1 cellular context compared by ENCODE assay signal in the genomic region with DNA sequence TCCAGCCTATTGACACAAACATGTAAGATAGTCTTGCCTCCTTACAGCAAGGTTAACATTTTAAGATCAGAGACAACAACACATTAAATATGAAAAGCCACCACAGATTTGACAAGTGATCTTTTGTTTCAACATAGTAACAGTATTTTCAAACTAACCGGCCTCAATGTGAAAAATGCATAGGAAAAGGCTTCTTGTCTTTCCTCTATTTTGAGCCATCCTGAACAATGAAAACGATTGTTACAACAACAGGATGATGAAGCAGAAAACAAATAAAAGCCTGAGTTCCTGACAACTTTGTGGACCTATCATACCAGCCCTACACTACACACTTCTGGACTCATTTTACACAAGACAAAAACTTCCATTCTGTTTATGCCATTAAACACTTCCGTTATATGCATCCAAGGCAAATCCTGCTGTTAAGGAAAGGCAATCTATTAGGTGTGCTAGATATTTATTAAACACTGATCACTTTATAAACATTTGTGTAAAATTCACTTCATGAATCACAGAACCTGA.
TF ChIP-seq lines count a peak whose summit lies in the region.

No MANE protein-coding gene starts in this region.

TF ChIP-seq in HepG2, 621 proteins besides CTCF, POLR2A, EP300 and RAD21 (continued from another document and continues in another):
- TF ChIP-seq, protein P1, sequence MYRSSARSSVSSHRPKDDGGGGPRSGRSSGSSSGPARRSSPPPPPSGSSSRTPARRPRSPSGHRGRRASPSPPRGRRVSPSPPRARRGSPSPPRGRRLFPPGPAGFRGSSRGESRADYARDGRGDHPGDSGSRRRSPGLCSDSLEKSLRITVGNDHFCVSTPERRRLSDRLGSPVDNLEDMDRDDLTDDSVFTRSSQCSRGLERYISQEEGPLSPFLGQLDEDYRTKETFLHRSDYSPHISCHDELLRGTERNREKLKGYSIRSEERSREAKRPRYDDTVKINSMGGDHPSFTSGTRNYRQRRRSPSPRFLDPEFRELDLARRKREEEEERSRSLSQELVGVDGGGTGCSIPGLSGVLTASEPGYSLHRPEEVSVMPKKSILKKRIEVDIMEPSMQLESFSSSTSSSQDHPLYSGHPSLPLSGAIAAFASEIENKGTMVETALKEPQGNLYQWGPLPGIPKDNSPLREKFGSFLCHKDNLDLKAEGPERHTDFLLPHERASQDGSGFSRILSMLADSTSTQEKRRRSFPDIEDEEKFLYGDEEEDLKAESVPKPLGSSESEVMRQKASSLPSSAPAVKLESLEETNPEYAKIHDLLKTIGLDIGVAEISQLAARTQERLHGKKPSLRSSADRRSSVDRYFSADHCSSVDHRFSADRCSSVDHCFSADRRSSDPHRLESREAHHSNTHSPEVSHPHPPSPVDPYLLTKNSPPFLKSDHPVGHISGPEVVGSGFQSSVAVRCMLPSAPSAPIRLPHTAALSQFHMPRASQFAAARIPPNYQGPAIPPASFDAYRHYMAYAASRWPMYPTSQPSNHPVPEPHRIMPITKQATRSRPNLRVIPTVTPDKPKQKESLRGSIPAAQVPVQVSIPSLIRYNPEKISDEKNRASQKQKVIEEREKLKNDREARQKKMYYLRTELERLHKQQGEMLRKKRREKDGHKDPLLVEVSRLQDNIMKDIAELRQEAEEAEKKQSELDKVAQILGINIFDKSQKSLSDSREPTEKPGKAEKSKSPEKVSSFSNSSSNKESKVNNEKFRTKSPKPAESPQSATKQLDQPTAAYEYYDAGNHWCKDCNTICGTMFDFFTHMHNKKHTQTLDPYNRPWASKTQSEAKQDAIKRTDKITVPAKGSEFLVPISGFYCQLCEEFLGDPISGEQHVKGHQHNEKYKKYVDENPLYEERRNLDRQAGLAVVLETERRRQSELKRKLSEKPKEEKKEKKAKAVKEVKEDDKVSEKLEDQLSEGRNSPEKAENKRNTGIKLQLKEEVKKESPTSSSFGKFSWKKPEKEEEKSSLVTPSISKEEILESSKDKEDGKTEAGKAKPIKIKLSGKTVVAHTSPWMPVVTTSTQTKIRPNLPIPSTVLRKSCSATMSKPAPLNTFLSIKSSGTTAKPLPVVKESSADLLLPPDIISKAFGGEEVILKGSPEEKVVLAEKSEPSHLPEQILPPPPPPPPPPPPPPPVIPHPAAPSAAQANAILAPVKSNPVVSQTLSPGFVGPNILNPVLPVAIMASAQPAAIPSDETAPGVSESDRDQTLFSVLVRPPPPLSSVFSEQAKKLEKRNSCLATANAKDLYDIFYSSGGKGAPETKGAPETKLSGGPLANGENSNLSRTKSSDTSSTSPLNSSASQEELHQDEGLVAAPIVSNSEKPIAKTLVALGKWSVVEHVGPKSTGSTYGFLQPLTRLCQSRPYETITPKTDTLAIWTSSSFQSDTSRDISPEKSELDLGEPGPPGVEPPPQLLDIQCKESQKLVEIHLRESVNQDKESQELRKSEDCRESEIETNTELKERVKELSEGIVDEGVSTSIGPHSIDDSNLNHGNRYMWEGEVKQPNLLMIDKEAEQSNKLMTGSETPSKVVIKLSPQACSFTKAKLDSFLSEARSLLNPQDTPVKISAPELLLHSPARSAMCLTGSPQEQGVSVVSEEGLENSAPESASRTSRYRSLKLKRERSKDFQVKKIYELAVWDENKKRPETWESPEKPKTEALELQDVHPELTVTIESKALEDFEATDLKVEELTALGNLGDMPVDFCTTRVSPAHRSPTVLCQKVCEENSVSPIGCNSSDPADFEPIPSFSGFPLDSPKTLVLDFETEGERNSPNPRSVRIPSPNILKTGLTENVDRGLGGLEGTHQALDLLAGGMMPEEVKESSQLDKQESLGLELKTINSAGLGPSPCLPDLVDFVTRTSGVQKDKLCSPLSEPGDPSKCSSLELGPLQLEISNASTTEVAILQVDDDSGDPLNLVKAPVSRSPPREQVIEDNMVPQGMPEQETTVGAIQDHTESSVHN (CRISPR knock-in tag; IDR thresholded peaks at IDR 0.05): no peak
- TF ChIP-seq SRSF9 (IDR thresholded peaks at IDR 0.05; ENCODE audit: borderline replicate concordance, insufficient read depth, low read depth, low read length, poor library complexity, severe bottlenecking) (no peak), SP140L (CRISPR knock-in tag; IDR thresholded peaks at IDR 0.05; ENCODE audit: borderline replicate concordance) (no peak), PHB2 (IDR thresholded peaks at IDR 0.05; ENCODE audit: partially characterized antibody) (no peak), ELF3 (CRISPR knock-in tag; IDR thresholded peaks at IDR 0.05) (peak; percentile 95), PHF5A (CRISPR knock-in tag; IDR thresholded peaks at IDR 0.05; ENCODE audit: low read depth, unreplicated experiment) (no peak), TSC22D2 (CRISPR knock-in tag; IDR thresholded peaks at IDR 0.05; ENCODE audit: borderline replicate concordance) (no peak), NR2F6 (IDR thresholded peaks at IDR 0.05) (peak; percentile 11; the same call in 1 of the 2 replicates), NR2F6 (CRISPR knock-in tag; IDR thresholded peaks at IDR 0.05) (no peak)
- TF ChIP-seq, protein P2, sequence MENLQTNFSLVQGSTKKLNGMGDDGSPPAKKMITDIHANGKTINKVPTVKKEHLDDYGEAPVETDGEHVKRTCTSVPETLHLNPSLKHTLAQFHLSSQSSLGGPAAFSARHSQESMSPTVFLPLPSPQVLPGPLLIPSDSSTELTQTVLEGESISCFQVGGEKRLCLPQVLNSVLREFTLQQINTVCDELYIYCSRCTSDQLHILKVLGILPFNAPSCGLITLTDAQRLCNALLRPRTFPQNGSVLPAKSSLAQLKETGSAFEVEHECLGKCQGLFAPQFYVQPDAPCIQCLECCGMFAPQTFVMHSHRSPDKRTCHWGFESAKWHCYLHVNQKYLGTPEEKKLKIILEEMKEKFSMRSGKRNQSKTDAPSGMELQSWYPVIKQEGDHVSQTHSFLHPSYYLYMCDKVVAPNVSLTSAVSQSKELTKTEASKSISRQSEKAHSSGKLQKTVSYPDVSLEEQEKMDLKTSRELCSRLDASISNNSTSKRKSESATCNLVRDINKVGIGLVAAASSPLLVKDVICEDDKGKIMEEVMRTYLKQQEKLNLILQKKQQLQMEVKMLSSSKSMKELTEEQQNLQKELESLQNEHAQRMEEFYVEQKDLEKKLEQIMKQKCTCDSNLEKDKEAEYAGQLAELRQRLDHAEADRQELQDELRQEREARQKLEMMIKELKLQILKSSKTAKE (CRISPR knock-in tag; IDR thresholded peaks at IDR 0.05; ENCODE audit: borderline replicate concordance): no peak
- TF ChIP-seq, protein P3, sequence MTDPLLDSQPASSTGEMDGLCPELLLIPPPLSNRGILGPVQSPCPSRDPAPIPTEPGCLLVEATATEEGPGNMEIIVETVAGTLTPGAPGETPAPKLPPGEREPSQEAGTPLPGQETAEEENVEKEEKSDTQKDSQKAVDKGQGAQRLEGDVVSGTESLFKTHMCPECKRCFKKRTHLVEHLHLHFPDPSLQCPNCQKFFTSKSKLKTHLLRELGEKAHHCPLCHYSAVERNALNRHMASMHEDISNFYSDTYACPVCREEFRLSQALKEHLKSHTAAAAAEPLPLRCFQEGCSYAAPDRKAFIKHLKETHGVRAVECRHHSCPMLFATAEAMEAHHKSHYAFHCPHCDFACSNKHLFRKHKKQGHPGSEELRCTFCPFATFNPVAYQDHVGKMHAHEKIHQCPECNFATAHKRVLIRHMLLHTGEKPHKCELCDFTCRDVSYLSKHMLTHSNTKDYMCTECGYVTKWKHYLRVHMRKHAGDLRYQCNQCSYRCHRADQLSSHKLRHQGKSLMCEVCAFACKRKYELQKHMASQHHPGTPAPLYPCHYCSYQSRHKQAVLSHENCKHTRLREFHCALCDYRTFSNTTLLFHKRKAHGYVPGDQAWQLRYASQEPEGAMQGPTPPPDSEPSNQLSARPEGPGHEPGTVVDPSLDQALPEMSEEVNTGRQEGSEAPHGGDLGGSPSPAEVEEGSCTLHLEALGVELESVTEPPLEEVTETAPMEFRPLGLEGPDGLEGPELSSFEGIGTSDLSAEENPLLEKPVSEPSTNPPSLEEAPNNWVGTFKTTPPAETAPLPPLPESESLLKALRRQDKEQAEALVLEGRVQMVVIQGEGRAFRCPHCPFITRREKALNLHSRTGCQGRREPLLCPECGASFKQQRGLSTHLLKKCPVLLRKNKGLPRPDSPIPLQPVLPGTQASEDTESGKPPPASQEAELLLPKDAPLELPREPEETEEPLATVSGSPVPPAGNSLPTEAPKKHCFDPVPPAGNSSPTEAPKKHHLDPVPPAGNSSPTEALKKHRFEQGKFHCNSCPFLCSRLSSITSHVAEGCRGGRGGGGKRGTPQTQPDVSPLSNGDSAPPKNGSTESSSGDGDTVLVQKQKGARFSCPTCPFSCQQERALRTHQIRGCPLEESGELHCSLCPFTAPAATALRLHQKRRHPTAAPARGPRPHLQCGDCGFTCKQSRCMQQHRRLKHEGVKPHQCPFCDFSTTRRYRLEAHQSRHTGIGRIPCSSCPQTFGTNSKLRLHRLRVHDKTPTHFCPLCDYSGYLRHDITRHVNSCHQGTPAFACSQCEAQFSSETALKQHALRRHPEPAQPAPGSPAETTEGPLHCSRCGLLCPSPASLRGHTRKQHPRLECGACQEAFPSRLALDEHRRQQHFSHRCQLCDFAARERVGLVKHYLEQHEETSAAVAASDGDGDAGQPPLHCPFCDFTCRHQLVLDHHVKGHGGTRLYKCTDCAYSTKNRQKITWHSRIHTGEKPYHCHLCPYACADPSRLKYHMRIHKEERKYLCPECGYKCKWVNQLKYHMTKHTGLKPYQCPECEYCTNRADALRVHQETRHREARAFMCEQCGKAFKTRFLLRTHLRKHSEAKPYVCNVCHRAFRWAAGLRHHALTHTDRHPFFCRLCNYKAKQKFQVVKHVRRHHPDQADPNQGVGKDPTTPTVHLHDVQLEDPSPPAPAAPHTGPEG (CRISPR knock-in tag; IDR thresholded peaks at IDR 0.05): no peak
- TF ChIP-seq, protein P4, sequence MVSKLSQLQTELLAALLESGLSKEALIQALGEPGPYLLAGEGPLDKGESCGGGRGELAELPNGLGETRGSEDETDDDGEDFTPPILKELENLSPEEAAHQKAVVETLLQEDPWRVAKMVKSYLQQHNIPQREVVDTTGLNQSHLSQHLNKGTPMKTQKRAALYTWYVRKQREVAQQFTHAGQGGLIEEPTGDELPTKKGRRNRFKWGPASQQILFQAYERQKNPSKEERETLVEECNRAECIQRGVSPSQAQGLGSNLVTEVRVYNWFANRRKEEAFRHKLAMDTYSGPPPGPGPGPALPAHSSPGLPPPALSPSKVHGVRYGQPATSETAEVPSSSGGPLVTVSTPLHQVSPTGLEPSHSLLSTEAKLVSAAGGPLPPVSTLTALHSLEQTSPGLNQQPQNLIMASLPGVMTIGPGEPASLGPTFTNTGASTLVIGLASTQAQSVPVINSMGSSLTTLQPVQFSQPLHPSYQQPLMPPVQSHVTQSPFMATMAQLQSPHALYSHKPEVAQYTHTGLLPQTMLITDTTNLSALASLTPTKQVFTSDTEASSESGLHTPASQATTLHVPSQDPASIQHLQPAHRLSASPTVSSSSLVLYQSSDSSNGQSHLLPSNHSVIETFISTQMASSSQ (IDR thresholded peaks at IDR 0.05; ENCODE audit: low read depth): no peak
- TF ChIP-seq, protein P4 (CRISPR knock-in tag; IDR thresholded peaks at IDR 0.05; ENCODE audit: borderline replicate concordance): peak; percentile 49; the same call in 1 of the 2 replicates
- TF ChIP-seq, protein P5, sequence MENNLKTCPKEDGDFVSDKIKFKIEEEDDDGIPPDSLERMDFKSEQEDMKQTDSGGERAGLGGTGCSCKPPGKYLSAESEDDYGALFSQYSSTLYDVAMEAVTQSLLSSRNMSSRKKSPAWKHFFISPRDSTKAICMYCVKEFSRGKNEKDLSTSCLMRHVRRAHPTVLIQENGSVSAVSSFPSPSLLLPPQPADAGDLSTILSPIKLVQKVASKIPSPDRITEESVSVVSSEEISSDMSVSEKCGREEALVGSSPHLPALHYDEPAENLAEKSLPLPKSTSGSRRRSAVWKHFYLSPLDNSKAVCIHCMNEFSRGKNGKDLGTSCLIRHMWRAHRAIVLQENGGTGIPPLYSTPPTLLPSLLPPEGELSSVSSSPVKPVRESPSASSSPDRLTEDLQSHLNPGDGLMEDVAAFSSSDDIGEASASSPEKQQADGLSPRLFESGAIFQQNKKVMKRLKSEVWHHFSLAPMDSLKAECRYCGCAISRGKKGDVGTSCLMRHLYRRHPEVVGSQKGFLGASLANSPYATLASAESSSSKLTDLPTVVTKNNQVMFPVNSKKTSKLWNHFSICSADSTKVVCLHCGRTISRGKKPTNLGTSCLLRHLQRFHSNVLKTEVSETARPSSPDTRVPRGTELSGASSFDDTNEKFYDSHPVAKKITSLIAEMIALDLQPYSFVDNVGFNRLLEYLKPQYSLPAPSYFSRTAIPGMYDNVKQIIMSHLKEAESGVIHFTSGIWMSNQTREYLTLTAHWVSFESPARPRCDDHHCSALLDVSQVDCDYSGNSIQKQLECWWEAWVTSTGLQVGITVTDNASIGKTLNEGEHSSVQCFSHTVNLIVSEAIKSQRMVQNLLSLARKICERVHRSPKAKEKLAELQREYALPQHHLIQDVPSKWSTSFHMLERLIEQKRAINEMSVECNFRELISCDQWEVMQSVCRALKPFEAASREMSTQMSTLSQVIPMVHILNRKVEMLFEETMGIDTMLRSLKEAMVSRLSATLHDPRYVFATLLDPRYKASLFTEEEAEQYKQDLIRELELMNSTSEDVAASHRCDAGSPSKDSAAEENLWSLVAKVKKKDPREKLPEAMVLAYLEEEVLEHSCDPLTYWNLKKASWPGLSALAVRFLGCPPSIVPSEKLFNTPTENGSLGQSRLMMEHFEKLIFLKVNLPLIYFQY (CRISPR knock-in tag; IDR thresholded peaks at IDR 0.05; ENCODE audit: borderline replicate concordance): no peak
- TF ChIP-seq, protein P6, sequence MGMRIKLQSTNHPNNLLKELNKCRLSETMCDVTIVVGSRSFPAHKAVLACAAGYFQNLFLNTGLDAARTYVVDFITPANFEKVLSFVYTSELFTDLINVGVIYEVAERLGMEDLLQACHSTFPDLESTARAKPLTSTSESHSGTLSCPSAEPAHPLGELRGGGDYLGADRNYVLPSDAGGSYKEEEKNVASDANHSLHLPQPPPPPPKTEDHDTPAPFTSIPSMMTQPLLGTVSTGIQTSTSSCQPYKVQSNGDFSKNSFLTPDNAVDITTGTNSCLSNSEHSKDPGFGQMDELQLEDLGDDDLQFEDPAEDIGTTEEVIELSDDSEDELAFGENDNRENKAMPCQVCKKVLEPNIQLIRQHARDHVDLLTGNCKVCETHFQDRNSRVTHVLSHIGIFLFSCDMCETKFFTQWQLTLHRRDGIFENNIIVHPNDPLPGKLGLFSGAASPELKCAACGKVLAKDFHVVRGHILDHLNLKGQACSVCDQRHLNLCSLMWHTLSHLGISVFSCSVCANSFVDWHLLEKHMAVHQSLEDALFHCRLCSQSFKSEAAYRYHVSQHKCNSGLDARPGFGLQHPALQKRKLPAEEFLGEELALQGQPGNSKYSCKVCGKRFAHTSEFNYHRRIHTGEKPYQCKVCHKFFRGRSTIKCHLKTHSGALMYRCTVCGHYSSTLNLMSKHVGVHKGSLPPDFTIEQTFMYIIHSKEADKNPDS (CRISPR knock-in tag; IDR thresholded peaks at IDR 0.05): no peak
- TF ChIP-seq, protein P7, sequence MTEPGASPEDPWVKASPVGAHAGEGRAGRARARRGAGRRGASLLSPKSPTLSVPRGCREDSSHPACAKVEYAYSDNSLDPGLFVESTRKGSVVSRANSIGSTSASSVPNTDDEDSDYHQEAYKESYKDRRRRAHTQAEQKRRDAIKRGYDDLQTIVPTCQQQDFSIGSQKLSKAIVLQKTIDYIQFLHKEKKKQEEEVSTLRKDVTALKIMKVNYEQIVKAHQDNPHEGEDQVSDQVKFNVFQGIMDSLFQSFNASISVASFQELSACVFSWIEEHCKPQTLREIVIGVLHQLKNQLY (CRISPR knock-in tag; IDR thresholded peaks at IDR 0.05): 0 out of 2 replicates have a peak, but pooled peaks have one; percentile 37
